1 cellular context compared by ENCODE assay signal in the genomic region with DNA sequence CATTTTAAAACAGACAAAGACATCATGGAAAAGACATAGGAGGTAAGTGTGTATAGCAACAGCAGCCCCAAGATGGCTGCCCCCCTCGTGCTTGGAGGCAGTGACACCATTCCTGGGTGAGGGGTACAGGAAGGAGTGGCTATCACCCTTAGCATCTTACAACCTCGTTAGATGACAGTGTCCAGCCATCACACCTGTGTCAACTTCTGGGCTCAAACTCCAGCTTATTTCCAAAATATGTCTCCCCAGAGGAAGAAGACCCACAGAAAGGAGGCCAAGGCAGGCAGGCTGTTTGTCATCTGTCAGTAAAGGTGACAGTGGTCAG.
TF ChIP-seq lines count a peak whose summit lies in the region.

No MANE protein-coding gene starts in this region.

TF ChIP-seq in WTC11, 78 proteins besides CTCF, POLR2A, EP300 and RAD21 (continued from another document):
- TF ChIP-seq, protein P1, sequence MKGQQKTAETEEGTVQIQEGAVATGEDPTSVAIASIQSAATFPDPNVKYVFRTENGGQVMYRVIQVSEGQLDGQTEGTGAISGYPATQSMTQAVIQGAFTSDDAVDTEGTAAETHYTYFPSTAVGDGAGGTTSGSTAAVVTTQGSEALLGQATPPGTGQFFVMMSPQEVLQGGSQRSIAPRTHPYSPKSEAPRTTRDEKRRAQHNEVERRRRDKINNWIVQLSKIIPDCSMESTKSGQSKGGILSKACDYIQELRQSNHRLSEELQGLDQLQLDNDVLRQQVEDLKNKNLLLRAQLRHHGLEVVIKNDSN (CRISPR knock-in tag; IDR thresholded peaks at IDR 0.05) = no peak
- TF ChIP-seq, protein P2, sequence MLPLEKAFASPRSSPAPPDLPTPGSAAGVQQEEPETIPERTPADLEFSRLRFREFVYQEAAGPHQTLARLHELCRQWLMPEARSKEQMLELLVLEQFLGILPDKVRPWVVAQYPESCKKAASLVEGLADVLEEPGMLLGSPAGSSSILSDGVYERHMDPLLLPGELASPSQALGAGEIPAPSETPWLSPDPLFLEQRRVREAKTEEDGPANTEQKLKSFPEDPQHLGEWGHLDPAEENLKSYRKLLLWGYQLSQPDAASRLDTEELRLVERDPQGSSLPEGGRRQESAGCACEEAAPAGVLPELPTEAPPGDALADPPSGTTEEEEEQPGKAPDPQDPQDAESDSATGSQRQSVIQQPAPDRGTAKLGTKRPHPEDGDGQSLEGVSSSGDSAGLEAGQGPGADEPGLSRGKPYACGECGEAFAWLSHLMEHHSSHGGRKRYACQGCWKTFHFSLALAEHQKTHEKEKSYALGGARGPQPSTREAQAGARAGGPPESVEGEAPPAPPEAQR (CRISPR knock-in tag; IDR thresholded peaks at IDR 0.05) = no peak
- no peak for TF ChIP-seq ZNF263 (CRISPR knock-in tag; IDR thresholded peaks at IDR 0.05; ENCODE audit: low read depth)
- no peak for TF ChIP-seq FOXK1 (CRISPR knock-in tag; IDR thresholded peaks at IDR 0.05)
- TF ChIP-seq, protein P3, sequence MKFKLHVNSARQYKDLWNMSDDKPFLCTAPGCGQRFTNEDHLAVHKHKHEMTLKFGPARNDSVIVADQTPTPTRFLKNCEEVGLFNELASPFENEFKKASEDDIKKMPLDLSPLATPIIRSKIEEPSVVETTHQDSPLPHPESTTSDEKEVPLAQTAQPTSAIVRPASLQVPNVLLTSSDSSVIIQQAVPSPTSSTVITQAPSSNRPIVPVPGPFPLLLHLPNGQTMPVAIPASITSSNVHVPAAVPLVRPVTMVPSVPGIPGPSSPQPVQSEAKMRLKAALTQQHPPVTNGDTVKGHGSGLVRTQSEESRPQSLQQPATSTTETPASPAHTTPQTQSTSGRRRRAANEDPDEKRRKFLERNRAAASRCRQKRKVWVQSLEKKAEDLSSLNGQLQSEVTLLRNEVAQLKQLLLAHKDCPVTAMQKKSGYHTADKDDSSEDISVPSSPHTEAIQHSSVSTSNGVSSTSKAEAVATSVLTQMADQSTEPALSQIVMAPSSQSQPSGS (CRISPR knock-in tag; IDR thresholded peaks at IDR 0.05; ENCODE audit: borderline replicate concordance, low read depth) = no peak
- TF ChIP-seq MYBL2 (CRISPR knock-in tag; IDR thresholded peaks at IDR 0.05) = no peak
